12 cellular contexts compared by ENCODE assay signal in the genomic region with DNA sequence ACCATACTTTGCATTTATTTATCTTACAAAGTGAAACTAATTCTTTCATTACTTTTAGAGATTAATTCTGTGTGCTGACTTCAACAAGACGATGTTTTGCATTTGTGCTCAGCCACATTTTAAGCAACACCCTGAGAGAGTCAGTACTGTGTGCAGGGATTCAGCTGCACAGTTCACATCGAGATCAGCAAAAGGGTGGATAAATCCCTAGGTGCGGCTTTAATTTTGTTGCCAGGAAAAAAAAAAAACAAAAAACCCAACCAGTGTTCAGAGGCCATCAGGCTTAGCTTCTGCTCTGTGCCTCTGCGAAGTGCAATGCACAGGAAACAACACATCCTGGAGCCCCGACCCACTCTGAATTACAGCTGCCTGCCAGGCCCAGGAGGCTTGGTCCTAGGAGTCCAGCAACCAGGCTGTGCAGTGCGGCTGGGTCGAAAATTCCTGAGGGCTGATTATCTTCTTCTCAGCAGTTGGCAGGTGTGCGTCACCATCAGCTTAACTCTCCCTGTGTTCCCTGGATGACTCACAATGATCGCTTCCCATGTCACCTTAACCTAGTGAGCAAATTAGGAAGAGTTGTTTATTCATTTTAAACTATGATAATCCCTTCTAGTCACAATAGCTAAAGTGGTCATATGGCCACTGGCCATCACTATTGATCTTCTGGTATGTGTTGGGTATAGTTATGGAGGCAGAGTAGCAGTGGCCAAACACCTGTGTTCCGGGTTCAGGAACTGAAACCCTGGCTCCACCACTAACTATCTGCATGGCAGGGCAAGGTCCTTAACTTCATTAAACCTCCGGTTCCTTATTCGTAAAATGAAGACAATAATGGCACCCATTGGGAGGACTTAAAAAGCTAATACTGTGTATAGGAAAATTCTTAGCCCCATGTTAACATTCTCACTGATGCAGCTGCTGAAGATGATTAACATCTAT. TPM values are rescaled to one million over a fixed set of nuclear protein-coding genes. Genes with fewer than 3 reads are reported as not detected.
DNase-seq lines count a peak whose midpoint lies in the region; ATAC-seq and TF ChIP-seq lines count a peak whose summit lies in the region.
"Had no signal": no experiment of that assay in that cellular context is flagged by ENCODE, and none has a peak within 500 bp of the region (broad histone marks: within the 10 kb centered on the region; RNA-seq: fewer than 3 reads in every experiment).

No MANE protein-coding gene starts in this region.

- H2AFZ ChIP-seq in GM23248 = no peak overlapping the region

- H3K4me3 ChIP-seq in GM23248 (no peak overlapping the region), fibroblast of mammary gland (ENCODE audit: control insufficient read depth, low read depth, low read length) (no peak overlapping the region)
- H3K4me3 ChIP-seq: adrenal gland had no signal

- H3K79me2 ChIP-seq in GM23248 (ENCODE audit: insufficient read depth) = no peaks in the 10 kb centered on the region

- H3K4me1 Mint-ChIP-seq in IgD-negative memory B cell (peaks cover 8 to 14% (median 13%) of the 10 kb centered on the region in 3 donors), nephron progenitor cell (no peaks in the 10 kb centered on the region)
- no peaks in the 10 kb centered on the region for H3K4me1 Mint-ChIP-seq in activated CD4-positive, alpha-beta T cell treated with anti-CD3 and anti-CD28 coated beads for 36 hours

- no peaks in the 10 kb centered on the region for H3K9me3 ChIP-seq in GM23248 (ENCODE audit: low read depth)
- H3K9me3 ChIP-seq: adrenal gland had no signal

- H3F3A ChIP-seq in GM23248 (ENCODE audit: insufficient read depth) = no peaks in the 10 kb centered on the region

- H3K36me3 Mint-ChIP-seq in IgD-negative memory B cell (no peaks in the 10 kb centered on the region), nephron progenitor cell (ENCODE audit: low read depth) (no peaks in the 10 kb centered on the region)
- no peaks in the 10 kb centered on the region for H3K36me3 Mint-ChIP-seq in activated CD4-positive, alpha-beta T cell treated with anti-CD3 and anti-CD28 coated beads for 36 hours (ENCODE audit: low read depth)

- H3K4me1 ChIP-seq in GM23248 (ENCODE audit: insufficient read depth) = no peaks in the 10 kb centered on the region
- H3K4me1 ChIP-seq: adrenal gland had no signal

- POLR2A ChIA-PET in activated CD4-positive, alpha-beta T cell treated with anti-CD3 and anti-CD28 coated beads for 36 hours (lab: Charles Lee) = no interaction called here

- in situ Hi-C loops in GM23248 (cut with MboI) = no loop called here

- peak; percentile 82 for ATAC-seq in GM18858 (IDR thresholded peaks at IDR 0.05; ENCODE audit: unreplicated experiment)
- no peak for ATAC-seq in activated CD4-positive, alpha-beta T cell treated with anti-CD3 and anti-CD28 coated beads for 36 hours
- ATAC-seq in GM18519 (IDR thresholded peaks at IDR 0.05; ENCODE audit: low FRiP score, unreplicated experiment) = no peak

- peaks cover 16% of the 10 kb centered on the region for H3K27me3 ChIP-seq in GM23248 (replicated peaks; ENCODE audit: insufficient read depth)
- H3K27me3 ChIP-seq: adrenal gland had no signal

- DNase-seq in GM23248 = peak; percentile 26
- peak; percentile 21 for DNase-seq in fibroblast of mammary gland (ENCODE audit: low read depth)
- DNase-seq in stimulated activated CD4-positive, alpha-beta T cell treated with anti-CD3 and anti-CD28 coated beads, Interleukin-2, amount 100 ng/mL, for 48 hours = no peak
- DNase-seq in activated CD4-positive, alpha-beta T cell treated with anti-CD3 and anti-CD28 coated beads for 36 hours = no peak
- no peak for DNase-seq in nephron progenitor cell
- DNase-seq: adrenal gland, NCI-H2081 had no signal

- peak overlapping the region; percentile 1 to 60 (median 41) for H3K27ac Mint-ChIP-seq in IgD-negative memory B cell
- no peak overlapping the region for H3K27ac Mint-ChIP-seq in activated CD4-positive, alpha-beta T cell treated with anti-CD3 and anti-CD28 coated beads for 36 hours
- H3K27ac Mint-ChIP-seq in nephron progenitor cell = no peak overlapping the region

- no peak overlapping the region for H3K9ac ChIP-seq in GM23248

- no peaks in the 10 kb centered on the region for H3K36me3 ChIP-seq in GM23248 (ENCODE audit: low read depth)
- H3K36me3 ChIP-seq: adrenal gland had no signal

- TF ChIP-seq CTCF in fibroblast of mammary gland (conservative IDR thresholded peaks at IDR 0.05; ENCODE audit: control insufficient read depth, insufficient read depth, low read depth, low read length) = no peak
- no peak for TF ChIP-seq CTCF in nephron progenitor cell (IDR thresholded peaks at IDR 0.05)

- 40 to 50% methylated on average over 12 of the region's 12 CpGs for WGBS in GM23248 (ENCODE audit: low coverage in 1 of 2, low lambda C conversion rate in 2 of 2, missing lambda C conversion rate in 2 of 2), 2 experiments

- H3K9me3 Mint-ChIP-seq in IgD-negative memory B cell (peaks cover 2 to 12% (median 3%) of the 10 kb centered on the region in 3 donors), nephron progenitor cell (peaks cover 18% of the 10 kb centered on the region)
- peaks cover 9% of the 10 kb centered on the region for H3K9me3 Mint-ChIP-seq in activated CD4-positive, alpha-beta T cell treated with anti-CD3 and anti-CD28 coated beads for 36 hours (ENCODE audit: low read depth)

- no peaks in the 10 kb centered on the region for H4K20me1 ChIP-seq in GM23248 (ENCODE audit: insufficient read depth)

- no peaks in the 10 kb centered on the region for H3K9me2 ChIP-seq in GM23248 (ENCODE audit: insufficient read depth)

- no peak overlapping the region for H3K27ac ChIP-seq in GM23248
- H3K27ac ChIP-seq: adrenal gland, VCaP had no signal

- CTCF ChIA-PET in activated CD4-positive, alpha-beta T cell treated with anti-CD3 and anti-CD28 coated beads for 36 hours (lab: Charles Lee) = interaction anchor here (1.0 to 1.5 kb wide), 3 partner anchors 25 to 364 kb away, joined by 3 to 4 read pairs (median 3); no protein-coding TSS in a partner anchor

- peak overlapping the region; percentile 8 to 78 (median 62) for H3K4me3 Mint-ChIP-seq in IgD-negative memory B cell
- H3K4me3 Mint-ChIP-seq in activated CD4-positive, alpha-beta T cell treated with anti-CD3 and anti-CD28 coated beads for 36 hours = no peak overlapping the region
- H3K4me3 Mint-ChIP-seq in nephron progenitor cell = no peak overlapping the region

- H3K4me2 ChIP-seq in GM23248 (ENCODE audit: unreplicated experiment) = no peak overlapping the region

- intact Hi-C loops in activated CD4-positive, alpha-beta T cell treated with anti-CD3 and anti-CD28 coated beads for 36 hours (cut with DNase I, micrococcal nuclease) = no loop called here

- no peaks in the 10 kb centered on the region for H3K27me3 Mint-ChIP-seq in IgD-negative memory B cell
- H3K27me3 Mint-ChIP-seq in activated CD4-positive, alpha-beta T cell treated with anti-CD3 and anti-CD28 coated beads for 36 hours = peaks cover 8% of the 10 kb centered on the region
- peaks cover 16% of the 10 kb centered on the region for H3K27me3 Mint-ChIP-seq in nephron progenitor cell (ENCODE audit: low read depth, poor library complexity)

RNA-seq across cellular contexts. Expression of gene NDUFB6, which starts 31.2 kb away (rescaled TPM):
- total RNA-seq in GM23248 (2014; rRNA removed; shearing (Covaris generic)) = 31.8 and 43.6 TPM in 2 replicates
- 172 and 175 TPM in 2 replicates for polyA plus RNA-seq in GM23248 (2016; fragmentation: Nextera tagmentation; extraction: Ambion mirVana)
- polyA plus RNA-seq in IgD-negative memory B cell = 62.6 TPM
- 10 to 100 TPM; 29.6 to 67.0 TPM for total RNA-seq in activated CD4-positive, alpha-beta T cell treated with anti-CD3 and anti-CD28 coated beads for 36 hours

RNA-seq across cellular contexts. Expression of gene TAF1L, which starts 31.3 kb away (rescaled TPM):
- not detected in 2 replicates for total RNA-seq in GM23248 (2014; rRNA removed; shearing (Covaris generic))
- polyA plus RNA-seq in GM23248 (2016; fragmentation: Nextera tagmentation; extraction: Ambion mirVana) = not detected in 2 replicates
- not detected for polyA plus RNA-seq in IgD-negative memory B cell
- total RNA-seq in activated CD4-positive, alpha-beta T cell treated with anti-CD3 and anti-CD28 coated beads for 36 hours = under 1 TPM in 1 of 2 experiments, not detected in 1; 0.02 TPM
- total RNA-seq: adrenal gland, H1 had no signal
- polyA plus RNA-seq: H1 had no signal

RNA-seq across cellular contexts. Expression of gene TOPORS, which starts 51.8 kb away (rescaled TPM):
- total RNA-seq in GM23248 (2014; rRNA removed; shearing (Covaris generic)) = 26.9 and 28.1 TPM in 2 replicates
- polyA plus RNA-seq in GM23248 (2016; fragmentation: Nextera tagmentation; extraction: Ambion mirVana) (16.4 and 18.7 TPM in 2 replicates), IgD-negative memory B cell (21.4 TPM)
- 10 to 100 TPM; 14.4 to 18.9 TPM for total RNA-seq in activated CD4-positive, alpha-beta T cell treated with anti-CD3 and anti-CD28 coated beads for 36 hours

RNA-seq across cellular contexts. Expression of gene SMIM27, which starts 52.1 kb away (rescaled TPM):
- total RNA-seq in GM23248 (2014; rRNA removed; shearing (Covaris generic)) = 0.51 and 4.1 TPM in 2 replicates
- polyA plus RNA-seq in GM23248 (2016; fragmentation: Nextera tagmentation; extraction: Ambion mirVana) = 40.1 and 41.4 TPM in 2 replicates
- 103 TPM for polyA plus RNA-seq in IgD-negative memory B cell
- 10 to 100 TPM; 16.1 to 19.5 TPM for total RNA-seq in activated CD4-positive, alpha-beta T cell treated with anti-CD3 and anti-CD28 coated beads for 36 hours

Comparison
In these comparisons a context has a peak if more than half of its experiments do, and no peak if none do; other contexts are left out.
1. DNase-seq: peak in GM23248 (single experiment) and fibroblast of mammary gland (single experiment); none in stimulated activated CD4-positive, alpha-beta T cell treated with anti-CD3 and anti-CD28 coated beads, Interleukin-2, amount 100 ng/mL, for 48 hours (0 of 2), activated CD4-positive, alpha-beta T cell treated with anti-CD3 and anti-CD28 coated beads for 36 hours (single experiment) and nephron progenitor cell (single experiment).
2. H3K27ac Mint-ChIP-seq: peak in IgD-negative memory B cell (3 of 3); none in activated CD4-positive, alpha-beta T cell treated with anti-CD3 and anti-CD28 coated beads for 36 hours (single experiment) and nephron progenitor cell (single experiment).
3. H3K4me3 Mint-ChIP-seq: peak in IgD-negative memory B cell (4 of 4); none in activated CD4-positive, alpha-beta T cell treated with anti-CD3 and anti-CD28 coated beads for 36 hours (single experiment) and nephron progenitor cell (single experiment).